In genomic region chr6:34602318-34603111, GRCh38 we compare ENCODE assay signal across 10 cellular contexts. TPM values are rescaled to one million over a fixed set of nuclear protein-coding genes. Genes with fewer than 3 reads are reported as not detected.
A peak's percentile ranks its signal among the peaks of the same experiment; 100 is the strongest.
DNase-seq lines count a peak whose midpoint lies in the region; ATAC-seq and TF ChIP-seq lines count a peak whose summit lies in the region.
"Had no signal": no experiment of that assay in that cellular context is flagged by ENCODE, and none has a peak within 500 bp of the region (broad histone marks: within the 10 kb centered on the region; RNA-seq: fewer than 3 reads in every experiment).

No MANE protein-coding gene starts in this region.

- H3K27ac Mint-ChIP-seq in glutamatergic neuron (ENCODE audit: unreplicated experiment), result peak overlapping the region; percentile 92
- peak overlapping the region; percentile 5 for H3K27ac Mint-ChIP-seq in stimulated activated naive B cell treated with anti-CD40 and anti-IgM and Interleukin-4, amounts not matched to agents 10 μg/mL and 1 μg/mL and 100 μg/mL, for 72 hours
- H3K27ac Mint-ChIP-seq: activated CD8-positive, alpha-beta T cell treated with anti-CD3 and anti-CD28 coated beads, Interleukin-2, amount 10 ng/mL, durations not matched to agents 7 days and 5 days had no signal

- peak overlapping the region; percentile 47 for H3K4me3 Mint-ChIP-seq in glutamatergic neuron (ENCODE audit: unreplicated experiment)
- H3K4me3 Mint-ChIP-seq in stimulated activated naive B cell treated with anti-CD40 and anti-IgM and Interleukin-4, amounts not matched to agents 10 μg/mL and 1 μg/mL and 100 μg/mL, for 72 hours, result no peak overlapping the region
- H3K4me3 Mint-ChIP-seq: activated CD8-positive, alpha-beta T cell treated with anti-CD3 and anti-CD28 coated beads, Interleukin-2, amount 10 ng/mL, durations not matched to agents 7 days and 5 days had no signal

- ATAC-seq in stimulated activated naive B cell treated with anti-CD40 and anti-IgM and Interleukin-4, amounts not matched to agents 10 μg/mL and 1 μg/mL and 100 μg/mL, for 72 hours (replicated peaks), result no peak
- ATAC-seq in GM18520 (IDR thresholded peaks at IDR 0.05; ENCODE audit: unreplicated experiment), result no peak
- ATAC-seq: activated CD8-positive, alpha-beta T cell treated with anti-CD3 and anti-CD28 coated beads, Interleukin-2, amount 10 ng/mL, durations not matched to agents 7 days and 5 days; gastroesophageal sphincter had no signal

- H3K36me3 Mint-ChIP-seq in glutamatergic neuron (ENCODE audit: unreplicated experiment), result no peaks in the 10 kb centered on the region
- H3K36me3 Mint-ChIP-seq in stimulated activated naive B cell treated with anti-CD40 and anti-IgM and Interleukin-4, amounts not matched to agents 10 μg/mL and 1 μg/mL and 100 μg/mL, for 72 hours, result peaks cover 19 to 24% of the 10 kb centered on the region in 2 donors

- no peak overlapping the region for H3K4me3 ChIP-seq in LNCaP clone FGC (ENCODE audit: low read depth, low read length)
- H3K4me3 ChIP-seq: gastroesophageal sphincter had no signal

- peaks cover 3% of the 10 kb centered on the region for H3K9me3 Mint-ChIP-seq in glutamatergic neuron (ENCODE audit: unreplicated experiment)
- no peaks in the 10 kb centered on the region for H3K9me3 Mint-ChIP-seq in stimulated activated naive B cell treated with anti-CD40 and anti-IgM and Interleukin-4, amounts not matched to agents 10 μg/mL and 1 μg/mL and 100 μg/mL, for 72 hours

- H3K4me1 Mint-ChIP-seq in glutamatergic neuron (ENCODE audit: low read depth, unreplicated experiment), result peaks cover 57% of the 10 kb centered on the region
- H3K4me1 Mint-ChIP-seq in stimulated activated naive B cell treated with anti-CD40 and anti-IgM and Interleukin-4, amounts not matched to agents 10 μg/mL and 1 μg/mL and 100 μg/mL, for 72 hours, result peaks cover 18 to 23% of the 10 kb centered on the region in 2 donors

- DNase-seq in LNCaP clone FGC (ENCODE audit: low read depth) (peak; percentile 96), NCI-H82 (lab: John Stamatoyannopoulos, UW) (peak; percentile 81), glutamatergic neuron (no peak), NCI-H2107 (lab: John Stamatoyannopoulos, UW) (no peak)
- DNase-seq in stimulated activated naive B cell treated with anti-CD40 and anti-IgM and Interleukin-4, amounts not matched to agents 10 μg/mL and 1 μg/mL and 100 μg/mL, for 72 hours, result no peak
- no peak for DNase-seq in stimulated activated CD4-positive, alpha-beta T cell treated with anti-CD3 and anti-CD28 coated beads, Interleukin-4, amount 100 ng/mL, for 1 hour
- DNase-seq: activated CD8-positive, alpha-beta T cell treated with anti-CD3 and anti-CD28 coated beads, Interleukin-2, amount 10 ng/mL, durations not matched to agents 7 days and 5 days had no signal

- TF ChIP-seq CTCF in LNCaP clone FGC (IDR thresholded peaks at IDR 0.05; ENCODE audit: control insufficient read depth, extremely low read depth, insufficient read depth) (no peak), glutamatergic neuron (IDR thresholded peaks at IDR 0.05; ENCODE audit: partially characterized antibody, unreplicated experiment) (no peak)

- peaks cover 3% of the 10 kb centered on the region for H3K27me3 Mint-ChIP-seq in glutamatergic neuron (ENCODE audit: unreplicated experiment)
- H3K27me3 Mint-ChIP-seq in stimulated activated naive B cell treated with anti-CD40 and anti-IgM and Interleukin-4, amounts not matched to agents 10 μg/mL and 1 μg/mL and 100 μg/mL, for 72 hours, result no peaks in the 10 kb centered on the region

RNA-seq across cellular contexts. Expression of gene SPDEF, which starts 46.4 kb away (rescaled TPM):
- not detected for total RNA-seq in glutamatergic neuron (ENCODE audit: unreplicated experiment)
- total RNA-seq: M059J had no signal

Comparison
In these comparisons a context has a peak if more than half of its experiments do, and no peak if none do; other contexts are left out.
1. DNase-seq: peak in LNCaP clone FGC (single experiment) and NCI-H82 (single experiment); none in glutamatergic neuron (single experiment), stimulated activated naive B cell treated with anti-CD40 and anti-IgM and Interleukin-4, amounts not matched to agents 10 μg/mL and 1 μg/mL and 100 μg/mL, for 72 hours (single experiment), NCI-H2107 (single experiment) and stimulated activated CD4-positive, alpha-beta T cell treated with anti-CD3 and anti-CD28 coated beads, Interleukin-4, amount 100 ng/mL, for 1 hour (single experiment).